1 cellular context compared by ENCODE assay signal in genomic region chr9:121725008-121725795, GRCh38.
TF ChIP-seq lines count a peak whose summit lies in the region.

No MANE protein-coding gene starts in this region.

TF ChIP-seq in GM23338, 12 proteins besides CTCF, POLR2A, EP300 and RAD21 (continued from another document):
- TF ChIP-seq, protein P1, sequence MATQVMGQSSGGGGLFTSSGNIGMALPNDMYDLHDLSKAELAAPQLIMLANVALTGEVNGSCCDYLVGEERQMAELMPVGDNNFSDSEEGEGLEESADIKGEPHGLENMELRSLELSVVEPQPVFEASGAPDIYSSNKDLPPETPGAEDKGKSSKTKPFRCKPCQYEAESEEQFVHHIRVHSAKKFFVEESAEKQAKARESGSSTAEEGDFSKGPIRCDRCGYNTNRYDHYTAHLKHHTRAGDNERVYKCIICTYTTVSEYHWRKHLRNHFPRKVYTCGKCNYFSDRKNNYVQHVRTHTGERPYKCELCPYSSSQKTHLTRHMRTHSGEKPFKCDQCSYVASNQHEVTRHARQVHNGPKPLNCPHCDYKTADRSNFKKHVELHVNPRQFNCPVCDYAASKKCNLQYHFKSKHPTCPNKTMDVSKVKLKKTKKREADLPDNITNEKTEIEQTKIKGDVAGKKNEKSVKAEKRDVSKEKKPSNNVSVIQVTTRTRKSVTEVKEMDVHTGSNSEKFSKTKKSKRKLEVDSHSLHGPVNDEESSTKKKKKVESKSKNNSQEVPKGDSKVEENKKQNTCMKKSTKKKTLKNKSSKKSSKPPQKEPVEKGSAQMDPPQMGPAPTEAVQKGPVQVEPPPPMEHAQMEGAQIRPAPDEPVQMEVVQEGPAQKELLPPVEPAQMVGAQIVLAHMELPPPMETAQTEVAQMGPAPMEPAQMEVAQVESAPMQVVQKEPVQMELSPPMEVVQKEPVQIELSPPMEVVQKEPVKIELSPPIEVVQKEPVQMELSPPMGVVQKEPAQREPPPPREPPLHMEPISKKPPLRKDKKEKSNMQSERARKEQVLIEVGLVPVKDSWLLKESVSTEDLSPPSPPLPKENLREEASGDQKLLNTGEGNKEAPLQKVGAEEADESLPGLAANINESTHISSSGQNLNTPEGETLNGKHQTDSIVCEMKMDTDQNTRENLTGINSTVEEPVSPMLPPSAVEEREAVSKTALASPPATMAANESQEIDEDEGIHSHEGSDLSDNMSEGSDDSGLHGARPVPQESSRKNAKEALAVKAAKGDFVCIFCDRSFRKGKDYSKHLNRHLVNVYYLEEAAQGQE (IDR thresholded peaks at IDR 0.05; ENCODE audit: unreplicated experiment): no peak
- TF ChIP-seq ETS1 (IDR thresholded peaks at IDR 0.05) (no peak), ZNF331 (CRISPR knock-in tag; IDR thresholded peaks at IDR 0.05; ENCODE audit: low read depth) (no peak), EZH2 (IDR thresholded peaks at IDR 0.05; ENCODE audit: low read depth, unreplicated experiment) (no peak), EZH2phosphoT487 (IDR thresholded peaks at IDR 0.05; ENCODE audit: unreplicated experiment) (no peak), STAT1 (IDR thresholded peaks at IDR 0.05; ENCODE audit: unreplicated experiment) (no peak)
